ENCODE assay signal across 12 cellular contexts in the genomic region with DNA sequence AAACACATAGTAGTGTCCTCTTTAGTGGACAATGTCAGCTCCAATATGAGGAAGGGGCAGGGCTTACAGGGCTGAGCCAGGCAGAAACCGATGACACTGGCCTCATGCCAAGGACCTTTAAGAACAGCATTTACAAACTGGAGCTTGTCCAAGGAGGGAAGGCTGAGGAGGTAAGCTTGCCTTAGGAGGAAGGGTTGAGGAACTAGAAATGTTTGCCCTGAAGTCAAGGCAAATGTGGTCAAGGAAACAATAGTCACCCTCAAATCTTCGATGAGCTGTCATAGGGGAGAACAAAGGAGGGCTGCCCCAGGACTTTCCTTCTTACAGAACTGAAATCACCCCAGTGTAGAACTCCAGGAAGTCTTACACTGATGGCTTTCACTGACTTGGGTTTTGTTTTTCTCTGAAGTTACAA.
DNase-seq lines count a peak whose midpoint lies in the region; ATAC-seq and TF ChIP-seq lines count a peak whose summit lies in the region.
"Had no signal": no experiment of that assay in that cellular context is flagged by ENCODE, and none has a peak within 500 bp of the region (broad histone marks: within the 10 kb centered on the region; RNA-seq: fewer than 3 reads in every experiment).

No MANE protein-coding gene starts in this region.

- H3K9me3 ChIP-seq in OCI-LY7 (ENCODE audit: low read length) (no peaks in the 10 kb centered on the region), sigmoid colon (no peaks in the 10 kb centered on the region), uterus (no peaks in the 10 kb centered on the region)
- H3K9me3 ChIP-seq: HAP-1 had no signal

- H3K36me3 ChIP-seq in OCI-LY7 (ENCODE audit: insufficient read depth, low read length), result no peaks in the 10 kb centered on the region
- no peaks in the 10 kb centered on the region for H3K36me3 ChIP-seq in sigmoid colon
- no peaks in the 10 kb centered on the region for H3K36me3 ChIP-seq in uterus
- H3K36me3 ChIP-seq: HAP-1 had no signal

- H2AFZ ChIP-seq in OCI-LY7 (ENCODE audit: low read length), result 0 out of 2 replicates have a peak overlapping the region, but pooled peaks have one; percentile 27

- H3K4me1 ChIP-seq in OCI-LY7 (ENCODE audit: insufficient read depth, low read length, poor library complexity, severe bottlenecking) (no peaks in the 10 kb centered on the region), sigmoid colon (no peaks in the 10 kb centered on the region), uterus (no peaks in the 10 kb centered on the region)

- TF ChIP-seq CTCF in OCI-LY7 (conservative IDR thresholded peaks at IDR 0.05; ENCODE audit: low read length) (no peak), glutamatergic neuron (IDR thresholded peaks at IDR 0.05; ENCODE audit: partially characterized antibody, unreplicated experiment) (no peak), sigmoid colon (IDR thresholded peaks at IDR 0.05) (no peak), uterus (IDR thresholded peaks at IDR 0.05) (no peak)

- BruUV-seq in OCI-LY7 (replicated peaks; lab: Mats Ljungman, UMichigan), result no TSS peak

- TF ChIP-seq EP300 in sigmoid colon (IDR thresholded peaks at IDR 0.05), result no peak

- no peak overlapping the region for H3K27ac ChIP-seq in OCI-LY7 (ENCODE audit: low read depth, low read length, poor library complexity, severe bottlenecking)
- no peak overlapping the region for H3K27ac ChIP-seq in sigmoid colon
- no peak overlapping the region for H3K27ac ChIP-seq in uterus
- H3K27ac ChIP-seq: SK-N-MC had no signal

- no peak overlapping the region for H3K4me3 ChIP-seq in OCI-LY7 (ENCODE audit: low read depth, low read length, poor library complexity, severe bottlenecking)
- no peak overlapping the region for H3K4me3 ChIP-seq in sigmoid colon
- H3K4me3 ChIP-seq in uterus, result no peak overlapping the region
- H3K4me3 ChIP-seq: HAP-1, SK-N-MC had no signal

- no peaks in the 10 kb centered on the region for H3K9me2 ChIP-seq in OCI-LY7 (ENCODE audit: insufficient read depth, low read length)

- H3K9me3 Mint-ChIP-seq in T-helper 2 cell treated with Interferon-gamma antibody and Interleukin-4, amounts not matched to agents 5 μg/mL and 100 μg/mL, for 36 hours, result no peaks in the 10 kb centered on the region
- no peaks in the 10 kb centered on the region for H3K9me3 Mint-ChIP-seq in effector memory CD8-positive, alpha-beta T cell
- H3K9me3 Mint-ChIP-seq in stimulated activated memory B cell treated with anti-CD40 and anti-IgM and Interleukin-4, amounts not matched to agents 10 μg/mL and 1 μg/mL and 100 μg/mL, for 72 hours, result no peaks in the 10 kb centered on the region
- peaks cover 6% of the 10 kb centered on the region for H3K9me3 Mint-ChIP-seq in glutamatergic neuron (ENCODE audit: unreplicated experiment)

- WGBS in sigmoid colon, 2 donors, result 5 to 23% methylated on average over 2 of the region's 2 CpGs

- H3K4me1 Mint-ChIP-seq in T-helper 2 cell treated with Interferon-gamma antibody and Interleukin-4, amounts not matched to agents 5 μg/mL and 100 μg/mL, for 36 hours (ENCODE audit: low read depth), result peaks cover 9% of the 10 kb centered on the region
- peaks cover 3 to 6% of the 10 kb centered on the region in 2 donors for H3K4me1 Mint-ChIP-seq in effector memory CD8-positive, alpha-beta T cell (ENCODE audit: low read depth in 2 of 2)
- H3K4me1 Mint-ChIP-seq in stimulated activated memory B cell treated with anti-CD40 and anti-IgM and Interleukin-4, amounts not matched to agents 10 μg/mL and 1 μg/mL and 100 μg/mL, for 72 hours, result no peaks in the 10 kb centered on the region
- H3K4me1 Mint-ChIP-seq in glutamatergic neuron (ENCODE audit: low read depth, unreplicated experiment), result peaks cover 16% of the 10 kb centered on the region

- CTCF ChIA-PET in OCI-LY7 (lab: Charles Lee; ENCODE audit: unreplicated experiment), result no interaction called here

- no peak overlapping the region for H3K4me2 ChIP-seq in OCI-LY7 (ENCODE audit: low read length)

- no peaks in the 10 kb centered on the region for H3K27me3 Mint-ChIP-seq in T-helper 2 cell treated with Interferon-gamma antibody and Interleukin-4, amounts not matched to agents 5 μg/mL and 100 μg/mL, for 36 hours (ENCODE audit: low read depth)
- no peaks in the 10 kb centered on the region for H3K27me3 Mint-ChIP-seq in effector memory CD8-positive, alpha-beta T cell
- H3K27me3 Mint-ChIP-seq in stimulated activated memory B cell treated with anti-CD40 and anti-IgM and Interleukin-4, amounts not matched to agents 10 μg/mL and 1 μg/mL and 100 μg/mL, for 72 hours, result peaks cover 23% of the 10 kb centered on the region
- peaks cover 2% of the 10 kb centered on the region for H3K27me3 Mint-ChIP-seq in glutamatergic neuron (ENCODE audit: unreplicated experiment)

- H3K36me3 Mint-ChIP-seq in T-helper 2 cell treated with Interferon-gamma antibody and Interleukin-4, amounts not matched to agents 5 μg/mL and 100 μg/mL, for 36 hours (ENCODE audit: low read depth), result no peaks in the 10 kb centered on the region
- H3K36me3 Mint-ChIP-seq in effector memory CD8-positive, alpha-beta T cell (ENCODE audit: insufficient read depth), result no peaks in the 10 kb centered on the region
- H3K36me3 Mint-ChIP-seq in stimulated activated memory B cell treated with anti-CD40 and anti-IgM and Interleukin-4, amounts not matched to agents 10 μg/mL and 1 μg/mL and 100 μg/mL, for 72 hours, result no peaks in the 10 kb centered on the region
- H3K36me3 Mint-ChIP-seq in glutamatergic neuron (ENCODE audit: unreplicated experiment), result no peaks in the 10 kb centered on the region

- no peak for DNase-seq in T-helper 2 cell treated with Interferon-gamma antibody and Interleukin-4, amounts not matched to agents 5 μg/mL and 100 μg/mL, for 36 hours (ENCODE audit: low spot score)
- no peak for DNase-seq in T-helper 2 cell
- DNase-seq in OCI-LY7 (ENCODE audit: low spot score), result no peak
- no peak for DNase-seq in effector memory CD8-positive, alpha-beta T cell
- DNase-seq in glutamatergic neuron, result no peak
- DNase-seq in sigmoid colon, result no peak
- no peak for DNase-seq in uterus
- DNase-seq: ACHN; stimulated activated CD4-positive, alpha-beta T cell treated with anti-CD3 and anti-CD28 coated beads, Interleukin-4, amount 100 ng/mL, for 4 hours had no signal

- no peaks in the 10 kb centered on the region for H3K79me2 ChIP-seq in OCI-LY7 (ENCODE audit: insufficient read depth, low read depth, low read length)

- no peak for ATAC-seq in effector memory CD8-positive, alpha-beta T cell (replicated peaks)
- peak; percentile 39 for ATAC-seq in stimulated activated memory B cell treated with anti-CD40 and anti-IgM and Interleukin-4, amounts not matched to agents 10 μg/mL and 1 μg/mL and 100 μg/mL, for 72 hours

- H3K27me3 ChIP-seq in sigmoid colon (no peaks in the 10 kb centered on the region), uterus (no peaks in the 10 kb centered on the region)

- no peak overlapping the region for H3K4me3 Mint-ChIP-seq in T-helper 2 cell treated with Interferon-gamma antibody and Interleukin-4, amounts not matched to agents 5 μg/mL and 100 μg/mL, for 36 hours
- H3K4me3 Mint-ChIP-seq in effector memory CD8-positive, alpha-beta T cell, result no peak overlapping the region
- no peak overlapping the region for H3K4me3 Mint-ChIP-seq in stimulated activated memory B cell treated with anti-CD40 and anti-IgM and Interleukin-4, amounts not matched to agents 10 μg/mL and 1 μg/mL and 100 μg/mL, for 72 hours
- H3K4me3 Mint-ChIP-seq in glutamatergic neuron (ENCODE audit: unreplicated experiment), result no peak overlapping the region

- H3K27ac Mint-ChIP-seq in T-helper 2 cell treated with Interferon-gamma antibody and Interleukin-4, amounts not matched to agents 5 μg/mL and 100 μg/mL, for 36 hours, result peak overlapping the region; percentile 77
- H3K27ac Mint-ChIP-seq in effector memory CD8-positive, alpha-beta T cell, result peak overlapping the region; percentile 26 to 82
- H3K27ac Mint-ChIP-seq in stimulated activated memory B cell treated with anti-CD40 and anti-IgM and Interleukin-4, amounts not matched to agents 10 μg/mL and 1 μg/mL and 100 μg/mL, for 72 hours, result no peak overlapping the region
- H3K27ac Mint-ChIP-seq in glutamatergic neuron (ENCODE audit: unreplicated experiment), result no peak overlapping the region

- POLR2A ChIA-PET in OCI-LY7 (lab: Charles Lee), result interaction anchor here (1.4 kb wide), 1 partner anchor 8 kb away, joined by 4 read pairs; no protein-coding TSS in a partner anchor

- H4K20me1 ChIP-seq in OCI-LY7 (ENCODE audit: insufficient read depth, low read length), result no peaks in the 10 kb centered on the region

- intact Hi-C loops in OCI-LY7 (cut with micrococcal nuclease; ENCODE audit: unreplicated experiment) (no loop called here), sigmoid colon (cut with DNase I) (no loop called here), uterus (cut with DNase I; ENCODE audit: low total_unique reads) (no loop called here)

- no peak for TF ChIP-seq POLR2A in sigmoid colon (IDR thresholded peaks at IDR 0.05)
- no peak for TF ChIP-seq POLR2A in uterus (IDR thresholded peaks at IDR 0.05)

Comparison
In these comparisons a context has a peak if more than half of its experiments do, and no peak if none do; other contexts are left out.
1. H3K27ac Mint-ChIP-seq: peak in T-helper 2 cell treated with Interferon-gamma antibody and Interleukin-4, amounts not matched to agents 5 μg/mL and 100 μg/mL, for 36 hours (single experiment) and effector memory CD8-positive, alpha-beta T cell (2 of 2); none in stimulated activated memory B cell treated with anti-CD40 and anti-IgM and Interleukin-4, amounts not matched to agents 10 μg/mL and 1 μg/mL and 100 μg/mL, for 72 hours (single experiment) and glutamatergic neuron (single experiment).